ENCODE assay signal across 8 cellular contexts in genomic region chr16:14910833-14911629, GRCh38. TPM values are rescaled to one million over a fixed set of nuclear protein-coding genes. Genes with fewer than 3 reads are reported as not detected.
DNase-seq lines count a peak whose midpoint lies in the region; ATAC-seq, FAIRE-seq and TF ChIP-seq lines count a peak whose summit lies in the region.
"Not testable (repeated sequence)": the region's sequence is repeated elsewhere in the genome, so short reads cannot be mapped to it uniquely, and the experiment has no call there.

No MANE protein-coding gene starts in this region.

- not testable (repeated sequence) for H3K4me1 ChIP-seq in CD4-positive, CD25-positive, alpha-beta regulatory T cell (ENCODE audit: control insufficient read depth, insufficient read depth, low read length, poor library complexity, severe bottlenecking); IMR-90 (ENCODE audit: control insufficient read depth, insufficient read depth, low read length); lung (ENCODE audit: control insufficient read depth in 2 of 2, insufficient read depth in 2 of 2, low read length in 2 of 2)

- not testable (repeated sequence) for H3K4ac ChIP-seq in IMR-90 (ENCODE audit: low read depth, low read length)

- H2BK5ac ChIP-seq in IMR-90 (ENCODE audit: low read depth, low read length, poor library complexity, severe bottlenecking), result not testable (repeated sequence)

- BruUV-seq in IMR-90 (replicated peaks; lab: Mats Ljungman, UMichigan), result not testable (repeated sequence)

- H3K27ac ChIP-seq in CD4-positive, CD25-positive, alpha-beta regulatory T cell (ENCODE audit: insufficient read depth, low read length, poor library complexity, severe bottlenecking); IMR-90 (ENCODE audit: insufficient read depth, low read length); lung (ENCODE audit: low read depth in 1 of 2, low read length in 1 of 2): not testable (repeated sequence)

- not testable (repeated sequence) for H3K4me1 Mint-ChIP-seq in CD4-positive, CD25-positive, alpha-beta regulatory T cell; activated CD8-positive, alpha-beta memory T cell treated with anti-CD3 and anti-CD28 coated beads, Interleukin-2, amount 10 ng/mL, durations not matched to agents 7 days and 5 days; stimulated activated naive B cell treated with anti-CD40 and anti-IgM and Interleukin-4, amounts not matched to agents 10 μg/mL and 1 μg/mL and 100 μg/mL, for 72 hours

- H2AFZ ChIP-seq in IMR-90 (replicated peaks; ENCODE audit: low read length, poor library complexity), result not testable (repeated sequence)

- CTCF ChIA-PET in IMR-90 (lab: Yijun Ruan, JAX); activated CD8-positive, alpha-beta memory T cell treated with anti-CD3 and anti-CD28 coated beads, Interleukin-2, amount 10 ng/mL, durations not matched to agents 7 days and 5 days (lab: Charles Lee): not testable (repeated sequence)

- not testable (repeated sequence) for H2BK15ac ChIP-seq in IMR-90 (ENCODE audit: low read depth, low read length)

- H3K9me1 ChIP-seq in IMR-90 (ENCODE audit: insufficient read depth, low read length), result not testable (repeated sequence)

- not testable (repeated sequence) for H4K20me1 ChIP-seq in IMR-90 (ENCODE audit: insufficient read depth, low read length)

- DNase-seq in CD4-positive, CD25-positive, alpha-beta regulatory T cell; IMR-90; activated CD8-positive, alpha-beta memory T cell treated with anti-CD3 and anti-CD28 coated beads, Interleukin-2, amount 10 ng/mL, durations not matched to agents 7 days and 5 days; frontal cortex (ENCODE audit: low spot score in 2 of 2); lung (ENCODE audit: low spot score); stimulated activated naive B cell treated with anti-CD40 and anti-IgM and Interleukin-4, amounts not matched to agents 10 μg/mL and 1 μg/mL and 100 μg/mL, for 72 hours: not testable (repeated sequence)

- not testable (repeated sequence) for TF ChIP-seq CTCF in IMR-90 (conservative IDR thresholded peaks at IDR 0.05; ENCODE audit: low read depth, low read length); lung (IDR thresholded peaks at IDR 0.05; ENCODE audit: control extremely low read depth, extremely low read depth)

- POLR2A ChIA-PET in IMR-90 (lab: Charles Lee; ENCODE audit: unreplicated experiment), result not testable (repeated sequence)

- not testable (repeated sequence) for H3K27me3 ChIP-seq in CD4-positive, CD25-positive, alpha-beta regulatory T cell (ENCODE audit: control insufficient read depth, insufficient read depth, low read length); IMR-90 (ENCODE audit: control insufficient read depth, insufficient read depth, low read length); lung (ENCODE audit: control insufficient read depth, insufficient read depth)

- not testable (repeated sequence) for H3K9me3 Mint-ChIP-seq in CD4-positive, CD25-positive, alpha-beta regulatory T cell; activated CD8-positive, alpha-beta memory T cell treated with anti-CD3 and anti-CD28 coated beads, Interleukin-2, amount 10 ng/mL, durations not matched to agents 7 days and 5 days (ENCODE audit: low read depth); stimulated activated naive B cell treated with anti-CD40 and anti-IgM and Interleukin-4, amounts not matched to agents 10 μg/mL and 1 μg/mL and 100 μg/mL, for 72 hours

- H2BK20ac ChIP-seq in IMR-90 (ENCODE audit: low read depth, low read length), result not testable (repeated sequence)

- not testable (repeated sequence) for H2AK5ac ChIP-seq in IMR-90 (ENCODE audit: low read depth, low read length)

- H3K4me2 ChIP-seq in IMR-90 (ENCODE audit: low read depth, low read length), result not testable (repeated sequence)

- H2BK120ac ChIP-seq in IMR-90 (ENCODE audit: low read depth, low read length), result not testable (repeated sequence)

- H3K36me3 ChIP-seq in CD4-positive, CD25-positive, alpha-beta regulatory T cell (ENCODE audit: control insufficient read depth, insufficient read depth, low read length); IMR-90 (ENCODE audit: control insufficient read depth, insufficient read depth, low read length); lung (ENCODE audit: control insufficient read depth in 2 of 2, insufficient read depth in 2 of 2, low read length in 2 of 2): not testable (repeated sequence)

- H3K18ac ChIP-seq in IMR-90 (ENCODE audit: low read depth, low read length), result not testable (repeated sequence)

- H3K14ac ChIP-seq in IMR-90 (replicated peaks; ENCODE audit: low read depth, low read length), result not testable (repeated sequence)

- dilution Hi-C loops in IMR-90 (cut with HindIII; ENCODE audit: low sequenced_read_pairs, unreplicated experiment), result not testable (repeated sequence)

- not testable (repeated sequence) for H3K9ac ChIP-seq in IMR-90 (ENCODE audit: low read depth, low read length)

- not testable (repeated sequence) for H3K27me3 Mint-ChIP-seq in CD4-positive, CD25-positive, alpha-beta regulatory T cell; activated CD8-positive, alpha-beta memory T cell treated with anti-CD3 and anti-CD28 coated beads, Interleukin-2, amount 10 ng/mL, durations not matched to agents 7 days and 5 days; stimulated activated naive B cell treated with anti-CD40 and anti-IgM and Interleukin-4, amounts not matched to agents 10 μg/mL and 1 μg/mL and 100 μg/mL, for 72 hours

- H3K23ac ChIP-seq in IMR-90 (ENCODE audit: low read depth, low read length), result not testable (repeated sequence)

- not testable (repeated sequence) for H3K36me3 Mint-ChIP-seq in CD4-positive, CD25-positive, alpha-beta regulatory T cell; activated CD8-positive, alpha-beta memory T cell treated with anti-CD3 and anti-CD28 coated beads, Interleukin-2, amount 10 ng/mL, durations not matched to agents 7 days and 5 days; stimulated activated naive B cell treated with anti-CD40 and anti-IgM and Interleukin-4, amounts not matched to agents 10 μg/mL and 1 μg/mL and 100 μg/mL, for 72 hours

- H4K8ac ChIP-seq in IMR-90 (ENCODE audit: low read depth in 2 of 2, low read length in 2 of 2), result not testable (repeated sequence)

- not testable (repeated sequence) for H3K4me3 Mint-ChIP-seq in CD4-positive, CD25-positive, alpha-beta regulatory T cell; activated CD8-positive, alpha-beta memory T cell treated with anti-CD3 and anti-CD28 coated beads, Interleukin-2, amount 10 ng/mL, durations not matched to agents 7 days and 5 days; stimulated activated naive B cell treated with anti-CD40 and anti-IgM and Interleukin-4, amounts not matched to agents 10 μg/mL and 1 μg/mL and 100 μg/mL, for 72 hours

- H3K79me1 ChIP-seq in IMR-90 (ENCODE audit: low read depth in 1 of 2, low read length in 2 of 2), result not testable (repeated sequence)

- not testable (repeated sequence) for H3K9me3 ChIP-seq in CD4-positive, CD25-positive, alpha-beta regulatory T cell (ENCODE audit: control insufficient read depth in 2 of 2, low read length in 2 of 2); IMR-90 (ENCODE audit: control insufficient read depth, insufficient read depth, low read length); lung (ENCODE audit: control insufficient read depth in 2 of 2, insufficient read depth in 1 of 2, low read length in 1 of 2)

- not testable (repeated sequence) for TF ChIP-seq POLR2A in IMR-90 (IDR thresholded peaks at IDR 0.05; ENCODE audit: low read depth, low read length)

- H4K91ac ChIP-seq in IMR-90 (ENCODE audit: insufficient read depth, low read depth, low read length), result not testable (repeated sequence)

- in situ Hi-C loops in IMR-90 (cut with MboI; ENCODE audit: low sequenced_read_pairs), result not testable (repeated sequence)

- H3K4me3 ChIP-seq in CD4-positive, CD25-positive, alpha-beta regulatory T cell (ENCODE audit: low read depth, low read length); IMR-90 (ENCODE audit: insufficient read depth, low read depth, low read length); lung: not testable (repeated sequence)

- not testable (repeated sequence) for H2AK9ac ChIP-seq in IMR-90 (replicated peaks; ENCODE audit: low read depth, low read length, poor library complexity)

- FAIRE-seq in frontal cortex (lab: Jason Lieb, UNC), result peak; percentile 21

- H3K27ac Mint-ChIP-seq in CD4-positive, CD25-positive, alpha-beta regulatory T cell; activated CD8-positive, alpha-beta memory T cell treated with anti-CD3 and anti-CD28 coated beads, Interleukin-2, amount 10 ng/mL, durations not matched to agents 7 days and 5 days; stimulated activated naive B cell treated with anti-CD40 and anti-IgM and Interleukin-4, amounts not matched to agents 10 μg/mL and 1 μg/mL and 100 μg/mL, for 72 hours: not testable (repeated sequence)

- ATAC-seq in CD4-positive, CD25-positive, alpha-beta regulatory T cell (ENCODE audit: low read depth in 2 of 2), result peak; percentile 92 to 94
- ATAC-seq in GM21381 (IDR thresholded peaks at IDR 0.05; ENCODE audit: unreplicated experiment), result peak; percentile 73
- ATAC-seq in HG02763 (IDR thresholded peaks at IDR 0.05; ENCODE audit: unreplicated experiment), result peak; percentile 68
- ATAC-seq in IMR-90 (ENCODE audit: low read depth), result peak; percentile 92
- peak; percentile 91 for ATAC-seq in activated CD8-positive, alpha-beta memory T cell treated with anti-CD3 and anti-CD28 coated beads, Interleukin-2, amount 10 ng/mL, durations not matched to agents 7 days and 5 days
- peak; percentile 69 for ATAC-seq in lung (ENCODE audit: insufficient read depth, low FRiP score)
- ATAC-seq in stimulated activated naive B cell treated with anti-CD40 and anti-IgM and Interleukin-4, amounts not matched to agents 10 μg/mL and 1 μg/mL and 100 μg/mL, for 72 hours (replicated peaks), result peak; percentile 85 to 86

- H4K5ac ChIP-seq in IMR-90 (ENCODE audit: low read depth, low read length), result not testable (repeated sequence)

- WGBS in IMR-90 (ENCODE audit: extremely low coverage in 2 of 2, insufficient read length in 1 of 2), 2 experiments, result no CpG with 5 or more reads among the region's 85 CpGs
- no CpG with 5 or more reads among the region's 85 CpGs for WGBS in lung, 2 donors

- not testable (repeated sequence) for H3K56ac ChIP-seq in IMR-90 (ENCODE audit: extremely low read depth, insufficient read depth, low read length)

- not testable (repeated sequence) for TF ChIP-seq RAD21 in IMR-90 (IDR thresholded peaks at IDR 0.05; ENCODE audit: low read length)

- intact Hi-C loops in IMR-90 (cut with micrococcal nuclease), result not testable (repeated sequence)

RNA-seq across cellular contexts. Expression of gene NPIPA1, which starts 26.2 kb away (rescaled TPM):
- 109 TPM for total RNA-seq in CD4-positive, CD25-positive, alpha-beta regulatory T cell
- polyA plus RNA-seq in CD4-positive, CD25-positive, alpha-beta regulatory T cell, result 1 to 10 TPM in 3 of 4 donors, under 1 TPM in 1; 0.42 to 2.6 (median 1.5) TPM
- total RNA-seq in IMR-90 (2012; rRNA removed), result 8.1 and 10.3 TPM in 2 replicates
- polyA plus RNA-seq in IMR-90 (2012; rRNA removed), result 74.5 and 85.8 TPM in 2 replicates
- 19.5 and 34.3 TPM in 2 replicates for polyA plus RNA-seq in IMR-90 (2012; cell fraction: cytosol; rRNA removed)
- polyA plus RNA-seq in IMR-90 (2012; cell fraction: nucleus; rRNA removed; ENCODE audit: low replicate concordance), result 380 and 593 TPM in 2 replicates
- 100 to 1,000 TPM; 109 to 133 TPM for total RNA-seq in activated CD8-positive, alpha-beta memory T cell treated with anti-CD3 and anti-CD28 coated beads, Interleukin-2, amount 10 ng/mL, durations not matched to agents 7 days and 5 days
- total RNA-seq in frontal cortex, result 48.9 TPM
- 10 to 100 TPM; 75.8 to 90.0 TPM for total RNA-seq in lung
- 10 to 100 TPM; 49.7 to 74.8 TPM for polyA plus RNA-seq in lung
